ENCODE assay signal across 31 cellular contexts in the genomic region with DNA sequence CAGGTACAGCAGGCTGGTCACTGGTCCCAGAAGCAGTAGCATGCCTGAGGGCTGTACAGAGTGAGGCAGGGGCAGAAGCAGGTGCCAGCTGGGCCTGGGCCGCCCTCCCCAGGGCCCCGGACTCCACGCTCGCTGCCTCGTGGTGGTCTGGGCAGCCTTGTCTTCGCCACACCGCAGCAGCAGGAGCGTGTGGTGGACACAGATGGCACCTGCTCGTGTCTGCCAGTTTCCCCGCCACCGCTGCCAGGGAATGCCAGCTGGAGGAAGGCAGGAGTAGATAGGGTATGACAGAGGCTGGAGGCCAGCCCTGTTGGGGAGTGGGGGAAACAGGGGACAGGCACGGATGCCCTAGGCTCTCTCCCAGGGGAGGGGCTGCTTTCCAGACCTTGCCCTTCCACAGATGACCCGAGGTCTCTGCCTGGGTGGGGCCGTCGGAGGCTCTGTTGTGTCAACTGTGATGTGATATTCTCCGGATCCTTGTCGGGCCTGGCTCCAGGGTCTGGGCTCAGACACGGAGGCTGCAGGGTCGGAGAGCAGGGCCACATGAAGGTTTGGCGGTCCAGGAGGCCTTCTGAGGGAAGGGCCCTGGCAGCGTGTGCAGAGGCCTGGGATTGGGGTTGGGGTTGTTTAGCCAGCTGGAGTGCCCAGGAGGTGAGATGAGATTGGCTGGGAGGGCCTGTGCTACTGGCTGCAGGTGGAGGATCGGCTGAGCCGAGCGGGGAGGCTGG. TPM values are rescaled to one million over a fixed set of nuclear protein-coding genes. Genes with fewer than 3 reads are reported as not detected.
DNase-seq lines count a peak whose midpoint lies in the region.
"Had no signal": no experiment of that assay in that cellular context is flagged by ENCODE, and none has a peak within 500 bp of the region (broad histone marks: within the 10 kb centered on the region; RNA-seq: fewer than 3 reads in every experiment).

No MANE protein-coding gene starts in this region.

- no peaks in the 10 kb centered on the region for H3K9me3 ChIP-seq in BLaER1
- H3K9me3 ChIP-seq: adrenal gland, BE2C, MG63, ovary, Peyer's patch, SJSA1 had no signal

- no peaks in the 10 kb centered on the region; the same call in 1 of the 2 replicates for H3K4me1 ChIP-seq in BLaER1
- H3K4me1 ChIP-seq: adrenal gland, BE2C, Peyer's patch, SJSA1, tibial nerve had no signal

- H3K4me2 ChIP-seq in BLaER1: no peak overlapping the region
- H3K4me2 ChIP-seq: hepatocyte, KMS-11 had no signal

- no peaks in the 10 kb centered on the region for H4K20me1 ChIP-seq in BLaER1

- no peak overlapping the region for H3K4me3 ChIP-seq in BLaER1
- H3K4me3 ChIP-seq: adrenal gland, hepatocyte, MG63, ovary, Peyer's patch, SJSA1, tibial nerve had no signal

- 0 out of 2 replicates have a peak overlapping the region, but pooled peaks have one; percentile 13 for H3K27ac ChIP-seq in BLaER1
- H3K27ac ChIP-seq: adrenal gland, hepatocyte, KMS-11, ovary, Peyer's patch, SJSA1, tibial nerve had no signal

- intact Hi-C loops in cardiac septum (cut with DNase I): no loop called here

- no peak overlapping the region for H3K9ac ChIP-seq in BLaER1
- H3K9ac ChIP-seq: KMS-11 had no signal

- DNase-seq in NCI-H1694 (lab: John Stamatoyannopoulos, UW) (peak; percentile 23), cardiac septum (ENCODE audit: low spot score) (peak; percentile 82), myocyte (ENCODE audit: low read depth) (peak; percentile 50), AG20443 (ENCODE audit: low spot score) (no peak)
- no peak for DNase-seq in effector CD4-positive, alpha-beta T cell
- DNase-seq in activated CD4-positive, alpha-beta T cell treated with anti-CD3 and anti-CD28 coated beads for 48 hours: no peak
- DNase-seq in central memory CD4-positive, alpha-beta T cell: no peak
- DNase-seq: ACHN; activated B cell treated with CpG ODN at 0.5 μM for 24 hours; activated CD4-positive, alpha-beta T cell treated with anti-CD3 and anti-CD28 coated beads, Interleukin-2, amount 50 U/mL, for 4 hours; activated naive CD4-positive, alpha-beta T cell; activated T-cell treated with anti-CD3 and anti-CD28 coated beads, Interleukin-2, amount 50 U/mL, for 48 hours; adrenal gland; BE2C; CD8-positive, alpha-beta memory T cell; EL; HCEC 1CT; MG63; NCI-H1105; NCI-H1930; NCI-H526 treated with DMSO at 0.1 percent for 48 hours; ovary; stimulated activated CD4-positive, alpha-beta T cell treated with anti-CD3 and anti-CD28 coated beads, Interleukin-12 subunit alpha, Interleukin-12 subunit beta, amount 100 ng/mL, for 4 hours; stimulated activated CD4-positive, alpha-beta T cell treated with anti-CD3 and anti-CD28 coated beads, Interleukin-2, amount 100 ng/mL, for 48 hours; T1000 had no signal

- H3K36me3 ChIP-seq in BLaER1: no peaks in the 10 kb centered on the region
- H3K36me3 ChIP-seq: adrenal gland, BE2C, MG63, ovary, Peyer's patch, SJSA1, tibial nerve had no signal

- H3K27me3 ChIP-seq in BLaER1: no peaks in the 10 kb centered on the region
- H3K27me3 ChIP-seq: adrenal gland, BE2C, hepatocyte, MG63, ovary, Peyer's patch, SJSA1, tibial nerve had no signal

RNA-seq across cellular contexts. Expression of gene GOLGA6L10, which starts 33.6 kb away (rescaled TPM):
- 0.86 TPM for total RNA-seq in cardiac septum
- 0.16 and 0.53 TPM in 2 replicates for total RNA-seq in myocyte
- polyA plus RNA-seq in myocyte (2012): 2.2 TPM

RNA-seq across cellular contexts. Expression of gene SAXO2, which starts 53.1 kb away (rescaled TPM):
- total RNA-seq in cardiac septum (3.3 TPM), myocyte (0.29 and 3.6 TPM in 2 replicates)
- 5.2 TPM for polyA plus RNA-seq in myocyte (2012)

RNA-seq across cellular contexts. Expression of gene EFL1, which starts 53.1 kb away (rescaled TPM):
- total RNA-seq in cardiac septum: 10.3 TPM
- total RNA-seq in myocyte: 21.4 and 22.5 TPM in 2 replicates
- 9.6 TPM for polyA plus RNA-seq in myocyte (2012)

Comparison
In these comparisons a context has a peak if more than half of its experiments do, and no peak if none do; other contexts are left out.
1. DNase-seq: peak in NCI-H1694 (single experiment), cardiac septum (single experiment) and myocyte (single experiment); none in AG20443 (single experiment), effector CD4-positive, alpha-beta T cell (single experiment), activated CD4-positive, alpha-beta T cell treated with anti-CD3 and anti-CD28 coated beads for 48 hours (single experiment) and central memory CD4-positive, alpha-beta T cell (single experiment).